Comparison of ENCODE assay signal across 8 cellular contexts in genomic region chr14:106586098-106586704, GRCh38.
DNase-seq lines count a peak whose midpoint lies in the region; ATAC-seq, FAIRE-seq and TF ChIP-seq lines count a peak whose summit lies in the region.

No MANE protein-coding gene starts in this region.

- no peak for FAIRE-seq in D721Med (lab: Jason Lieb, UNC)

- no peak for DNase-seq in D721Med (ENCODE audit: insufficient read length, low spot score)
- peak; percentile 62 for DNase-seq in SW480 (ENCODE audit: low spot score)
- DNase-seq in activated naive CD8-positive, alpha-beta T cell treated with anti-CD3 and anti-CD28 coated beads, Interleukin-2, amount 50 U/mL, for 16 hours (ENCODE audit: low read depth, low spot score) = peak; percentile 40
- peak; percentile 35 to 55 for DNase-seq in stimulated activated CD4-positive, alpha-beta T cell treated with anti-CD3 and anti-CD28 coated beads, Interleukin-4, amount 100 ng/mL, for 4 hours
- no peak for DNase-seq in NCI-H2227 treated with DMSO at 0.1 percent for 48 hours (lab: John Stamatoyannopoulos, UW)

- TF ChIP-seq CTCF in D721Med (IDR thresholded peaks at IDR 0.05; ENCODE audit: insufficient read depth, missing control alignments) = peak; percentile 33

- ATAC-seq in HG03354 (IDR thresholded peaks at IDR 0.05; ENCODE audit: poor library complexity, severe bottlenecking, unreplicated experiment) (peak; percentile 50), HG03039 (IDR thresholded peaks at IDR 0.05; ENCODE audit: unreplicated experiment) (no peak), HG02938 (IDR thresholded peaks at IDR 0.05; ENCODE audit: unreplicated experiment) (no peak)

Comparison
In these comparisons a context has a peak if more than half of its experiments do, and no peak if none do; other contexts are left out.
1. DNase-seq: peak in SW480 (single experiment), activated naive CD8-positive, alpha-beta T cell treated with anti-CD3 and anti-CD28 coated beads, Interleukin-2, amount 50 U/mL, for 16 hours (single experiment) and stimulated activated CD4-positive, alpha-beta T cell treated with anti-CD3 and anti-CD28 coated beads, Interleukin-4, amount 100 ng/mL, for 4 hours (2 of 2); none in D721Med (single experiment) and NCI-H2227 treated with DMSO at 0.1 percent for 48 hours (single experiment).